In genomic region chr1:114715952-114716303, GRCh38 we compare ENCODE assay signal across 8 cellular contexts. TPM values are rescaled to one million over a fixed set of nuclear protein-coding genes. Genes with fewer than 3 reads are reported as not detected.
DNase-seq lines count a peak whose midpoint lies in the region; ATAC-seq, FAIRE-seq and TF ChIP-seq lines count a peak whose summit lies in the region.

No MANE protein-coding gene starts in this region.

- H3K9ac ChIP-seq in H1 (replicated peaks in 1 of 4; ENCODE audit: extremely low read depth in 1 of 4, low read depth in 3 of 4, low read length in 3 of 4) = peak overlapping the region; percentile 94 to 98 (median 97)

- peaks cover 0 to 28% of the 10 kb centered on the region in 2 experiments; a peak in 3 of 4 replicates for H3K79me2 ChIP-seq in H1 (ENCODE audit: control insufficient read depth in 1 of 2, insufficient read depth in 2 of 2, low read length in 2 of 2)

- peak overlapping the region; percentile 95 for H3K27ac ChIP-seq in H1 (ENCODE audit: low read depth, low read length)

- H2BK5ac ChIP-seq in H1 (ENCODE audit: low read depth, low read length) = no peak overlapping the region; the same call in 1 of the 2 replicates

- H2BK12ac ChIP-seq in H1 (ENCODE audit: low read depth, low read length) = no peak overlapping the region

- H3K23me2 ChIP-seq in H1 (ENCODE audit: low read depth, low read length) = no peaks in the 10 kb centered on the region

- no peak overlapping the region for H3K18ac ChIP-seq in H1 (ENCODE audit: extremely low read depth, low read length)

- peak; percentile 8 for ATAC-seq in GM18868 (IDR thresholded peaks at IDR 0.05; ENCODE audit: unreplicated experiment)
- ATAC-seq in HG02623 (IDR thresholded peaks at IDR 0.05; ENCODE audit: unreplicated experiment) = no peak

- H3K36me3 ChIP-seq in H1 (ENCODE audit: control insufficient read depth in 2 of 4, insufficient read depth in 4 of 4, low read length in 3 of 4) (peaks cover 19 to 71% (median 41%) of the 10 kb centered on the region in 4 experiments), neuron (ENCODE audit: insufficient read depth, low read length) (peaks cover 70% of the 10 kb centered on the region)

- no peak overlapping the region for H3K56ac ChIP-seq in H1 (replicated peaks; ENCODE audit: insufficient read length, low read depth, low read length)

- TF ChIP-seq CTCF in H1 (IDR thresholded peaks at IDR 0.05; ENCODE audit: control extremely low read depth in 1 of 3, insufficient read depth in 1 of 3, low read depth in 1 of 3, low read length in 3 of 3) = no peak

- no peak for TF ChIP-seq RAD21 in H1 (IDR thresholded peaks at IDR 0.05 in 1 of 2, conservative IDR thresholded peaks at IDR 0.05 in 1 of 2; ENCODE audit: low read depth in 2 of 2, low read length in 2 of 2)

- no peak overlapping the region for H3K23ac ChIP-seq in H1 (ENCODE audit: insufficient read length)

- H4K20me1 ChIP-seq in H1 (replicated peaks in 1 of 2; ENCODE audit: control insufficient read depth in 1 of 2, insufficient read depth in 2 of 2, low read length in 2 of 2) = no peaks in the 10 kb centered on the region

- H3K4me1 ChIP-seq in H1 (replicated peaks in 1 of 4; ENCODE audit: control insufficient read depth in 3 of 4, insufficient read depth in 4 of 4, low read length in 3 of 4) = no peaks in the 10 kb centered on the region; a peak in 1 of 7 replicates
- peaks cover 16% of the 10 kb centered on the region for H3K4me1 ChIP-seq in neuron (ENCODE audit: insufficient read depth, low read length)

- H3K4ac ChIP-seq in H1 (replicated peaks; ENCODE audit: insufficient read length, low read depth, low read length) = no peak overlapping the region

- H3K79me1 ChIP-seq in H1 (ENCODE audit: low read depth, low read length) = no peaks in the 10 kb centered on the region

- H3K9me3 ChIP-seq in H1 (ENCODE audit: insufficient read depth in 2 of 2, low read depth in 1 of 2, low read length in 1 of 2) (no peaks in the 10 kb centered on the region), neuron (ENCODE audit: low read length) (no peaks in the 10 kb centered on the region)

- H4K5ac ChIP-seq in H1 (ENCODE audit: insufficient read length, low read depth, low read length) = no peak overlapping the region

- no peak for FAIRE-seq in H1 (lab: Jason Lieb, UNC)

- no peak overlapping the region for H4K8ac ChIP-seq in H1 (ENCODE audit: extremely low read depth, insufficient read depth, low read length)

- no peak overlapping the region for H2BK20ac ChIP-seq in H1 (ENCODE audit: low read length)

- H2AK5ac ChIP-seq in H1 (ENCODE audit: low read depth, low read length) = no peak overlapping the region

- H2AFZ ChIP-seq in H1 (ENCODE audit: low read length) = 0 out of 2 replicates have a peak overlapping the region, but pooled peaks have one; percentile 95
- H2AFZ ChIP-seq in neuron (ENCODE audit: low read depth, low read length) = peak overlapping the region; percentile 17

- no peak for TF ChIP-seq EP300 in H1 (IDR thresholded peaks at IDR 0.05; ENCODE audit: borderline replicate concordance in 1 of 2, low read depth in 2 of 2, low read length in 2 of 2)

- H3K4me3 ChIP-seq in H1 (ENCODE audit: extremely low read depth in 1 of 4, insufficient read depth in 2 of 4, low read depth in 3 of 4, low read length in 4 of 4) (peak overlapping the region; percentile 97 to 98 (median 97)), neuron (ENCODE audit: low read length) (peak overlapping the region; percentile 88)

- H2BK15ac ChIP-seq in H1 (ENCODE audit: low read length) = no peak overlapping the region

- peak; percentile 53 for DNase-seq in NCI-H2227 (lab: John Stamatoyannopoulos, UW; ENCODE audit: unreplicated experiment)
- no peak for DNase-seq in H1 (ENCODE audit: low read depth in 1 of 2, low spot score in 2 of 2)
- no peak for DNase-seq in COLO829 (ENCODE audit: low spot score)
- DNase-seq in nucleus accumbens (lab: John Stamatoyannopoulos, UW) = no peak
- no peak for DNase-seq in foreskin melanocyte

- H3K4me2 ChIP-seq in H1 (ENCODE audit: insufficient read depth in 1 of 2, low read depth in 2 of 2, low read length in 2 of 2) = peak overlapping the region; percentile 76 to 93

- H4K91ac ChIP-seq in H1 (replicated peaks; ENCODE audit: insufficient read length, low read length) = no peak overlapping the region

- TF ChIP-seq POLR2A in H1 (IDR thresholded peaks at IDR 0.05; ENCODE audit: control extremely low read depth in 1 of 2, low read depth in 2 of 2, low read length in 2 of 2) = no peak

- H3K27me3 ChIP-seq in H1 (replicated peaks in 1 of 4; ENCODE audit: control insufficient read depth in 3 of 4, extremely low read depth in 1 of 4, insufficient read depth in 3 of 4, low read length in 3 of 4) (no peaks in the 10 kb centered on the region), neuron (ENCODE audit: insufficient read depth, low read length) (no peaks in the 10 kb centered on the region)

- CTCF ChIA-PET in H1 (lab: Charles Lee; ENCODE audit: partially characterized antibody) = interaction anchor here (0.7 to 1.5 kb wide), 3 partner anchors 16 to 369 kb away, joined by 3 to 6 read pairs (median 3); partner anchors contain the start of gene AMPD1

- POLR2A ChIA-PET in H1 (lab: Charles Lee; ENCODE audit: partially characterized antibody) = interaction anchor here (0.6 to 4.9 kb wide), 20 partner anchors 10 to 206 kb away, joined by 3 to 54 read pairs (median 5); partner anchors contain the start of genes AMPD1, CSDE1, DENND2C and TRIM33

- H2BK120ac ChIP-seq in H1 (replicated peaks; ENCODE audit: low read depth, low read length) = no peak overlapping the region

- 52% methylated on average over 4 of the region's 4 CpGs; no CpG with 5 or more reads in 1 of the 2 experiments for WGBS in H1 (ENCODE audit: extremely low coverage in 1 of 2, insufficient coverage in 1 of 2, insufficient read length in 1 of 2, insufficient replicate concordance in 2 of 2, low coverage in 1 of 2, low lambda C conversion rate in 2 of 2, missing lambda C conversion rate in 1 of 2), 2 experiments

- no peak overlapping the region for H3K14ac ChIP-seq in H1 (ENCODE audit: insufficient read length)

TF ChIP-seq in H1, 55 proteins besides CTCF, POLR2A, EP300 and RAD21 (continues in another document):
- TF ChIP-seq, protein P1, sequence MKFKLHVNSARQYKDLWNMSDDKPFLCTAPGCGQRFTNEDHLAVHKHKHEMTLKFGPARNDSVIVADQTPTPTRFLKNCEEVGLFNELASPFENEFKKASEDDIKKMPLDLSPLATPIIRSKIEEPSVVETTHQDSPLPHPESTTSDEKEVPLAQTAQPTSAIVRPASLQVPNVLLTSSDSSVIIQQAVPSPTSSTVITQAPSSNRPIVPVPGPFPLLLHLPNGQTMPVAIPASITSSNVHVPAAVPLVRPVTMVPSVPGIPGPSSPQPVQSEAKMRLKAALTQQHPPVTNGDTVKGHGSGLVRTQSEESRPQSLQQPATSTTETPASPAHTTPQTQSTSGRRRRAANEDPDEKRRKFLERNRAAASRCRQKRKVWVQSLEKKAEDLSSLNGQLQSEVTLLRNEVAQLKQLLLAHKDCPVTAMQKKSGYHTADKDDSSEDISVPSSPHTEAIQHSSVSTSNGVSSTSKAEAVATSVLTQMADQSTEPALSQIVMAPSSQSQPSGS (IDR thresholded peaks at IDR 0.05; ENCODE audit: low read length) = no peak
- no peak for TF ChIP-seq RNF2 (IDR thresholded peaks at IDR 0.05; ENCODE audit: borderline replicate concordance, low read depth, low read length, missing control alignments, poor library complexity, severe bottlenecking)

RNA-seq across cellular contexts. Expression of gene NRAS, which starts 0.6 kb away (rescaled TPM):
- total RNA-seq in H1 (2021; fragmentation: NEBNext Ultra II Directional; extraction: Animal tissue kit (Norgen Biotek cat#: 25700)) = 63.2 and 65.1 TPM in 2 replicates
- 13.8 and 24.5 TPM in 2 replicates for polyA plus RNA-seq in H1 (2011; rRNA removed)
- polyA plus RNA-seq in H1 (2011; cell fraction: cytosol; rRNA removed) = 27.9 TPM
- polyA plus RNA-seq in H1 (2011; cell fraction: nucleus; rRNA removed) = 10.1 TPM
- 22.0 to 38.8 TPM (median 26.4 TPM) in 4 replicates for polyA plus RNA-seq in H1 (2012, experiment 1 of 2)
- polyA plus RNA-seq in H1 (2012, experiment 2 of 2) = 4.6 TPM
- 49.8 TPM for polyA plus RNA-seq in H1 (2013, experiment 1 of 2)
- 49.3 TPM for polyA plus RNA-seq in H1 (2013, experiment 2 of 2)
- polyA minus RNA-seq in H1 (2011; rRNA and poly(A)+ RNA removed) = 56.0 and 80.7 TPM in 2 replicates
- polyA minus RNA-seq in H1 (2011; cell fraction: cytosol; rRNA and poly(A)+ RNA removed) = 28.6 TPM
- 40.2 TPM for polyA minus RNA-seq in H1 (2011; cell fraction: nucleus; rRNA and poly(A)+ RNA removed)

RNA-seq across cellular contexts. Expression of gene AMPD1, which starts 20.6 kb away (rescaled TPM):
- not detected in 2 replicates for total RNA-seq in H1 (2021; fragmentation: NEBNext Ultra II Directional; extraction: Animal tissue kit (Norgen Biotek cat#: 25700))
- not detected in 2 replicates for polyA plus RNA-seq in H1 (2011; rRNA removed)
- not detected for polyA plus RNA-seq in H1 (2011; cell fraction: cytosol; rRNA removed)
- polyA plus RNA-seq in H1 (2011; cell fraction: nucleus; rRNA removed) = not detected
- polyA plus RNA-seq in H1 (2012, experiment 1 of 2) = not detected in 4 replicates
- not detected for polyA plus RNA-seq in H1 (2012, experiment 2 of 2)
- not detected for polyA plus RNA-seq in H1 (2013, experiment 1 of 2)
- polyA plus RNA-seq in H1 (2013, experiment 2 of 2) = not detected
- not detected in 2 replicates for polyA minus RNA-seq in H1 (2011; rRNA and poly(A)+ RNA removed)
- not detected for polyA minus RNA-seq in H1 (2011; cell fraction: cytosol; rRNA and poly(A)+ RNA removed)
- not detected for polyA minus RNA-seq in H1 (2011; cell fraction: nucleus; rRNA and poly(A)+ RNA removed)

RNA-seq across cellular contexts. Expression of gene CSDE1, which starts 41.9 kb away (rescaled TPM):
- 635 and 641 TPM in 2 replicates for total RNA-seq in H1 (2021; fragmentation: NEBNext Ultra II Directional; extraction: Animal tissue kit (Norgen Biotek cat#: 25700))
- polyA plus RNA-seq in H1 (2011; rRNA removed) = 96.7 and 149 TPM in 2 replicates
- 223 TPM for polyA plus RNA-seq in H1 (2011; cell fraction: cytosol; rRNA removed)
- polyA plus RNA-seq in H1 (2011; cell fraction: nucleus; rRNA removed) = 190 TPM
- polyA plus RNA-seq in H1 (2012, experiment 1 of 2) = 373 to 760 TPM (median 391 TPM) in 4 replicates
- 23.0 TPM for polyA plus RNA-seq in H1 (2012, experiment 2 of 2)
- polyA plus RNA-seq in H1 (2013, experiment 1 of 2) = 432 TPM
- 434 TPM for polyA plus RNA-seq in H1 (2013, experiment 2 of 2)
- polyA minus RNA-seq in H1 (2011; rRNA and poly(A)+ RNA removed) = 508 and 810 TPM in 2 replicates
- 205 TPM for polyA minus RNA-seq in H1 (2011; cell fraction: cytosol; rRNA and poly(A)+ RNA removed)
- polyA minus RNA-seq in H1 (2011; cell fraction: nucleus; rRNA and poly(A)+ RNA removed) = 407 TPM

RNA-seq across cellular contexts. Expression of gene DENND2C, which starts 46.1 kb away (rescaled TPM):
- total RNA-seq in H1 (2021; fragmentation: NEBNext Ultra II Directional; extraction: Animal tissue kit (Norgen Biotek cat#: 25700)) = 4.1 and 5.5 TPM in 2 replicates
- polyA plus RNA-seq in H1 (2011; rRNA removed) = 0.96 and 1.8 TPM in 2 replicates
- 1.2 TPM for polyA plus RNA-seq in H1 (2011; cell fraction: cytosol; rRNA removed)
- polyA plus RNA-seq in H1 (2011; cell fraction: nucleus; rRNA removed) = 1.2 TPM
- polyA plus RNA-seq in H1 (2012, experiment 1 of 2) = 1.9 to 2.6 TPM (median 2.1 TPM) in 4 replicates
- 0.29 TPM for polyA plus RNA-seq in H1 (2012, experiment 2 of 2)
- polyA plus RNA-seq in H1 (2013, experiment 1 of 2) = 2.7 TPM
- polyA plus RNA-seq in H1 (2013, experiment 2 of 2) = 2.6 TPM
- 4.9 TPM in 2 replicates for polyA minus RNA-seq in H1 (2011; rRNA and poly(A)+ RNA removed)
- polyA minus RNA-seq in H1 (2011; cell fraction: cytosol; rRNA and poly(A)+ RNA removed) = 1.7 TPM
- polyA minus RNA-seq in H1 (2011; cell fraction: nucleus; rRNA and poly(A)+ RNA removed) = 3.7 TPM
